In the genomic region with DNA sequence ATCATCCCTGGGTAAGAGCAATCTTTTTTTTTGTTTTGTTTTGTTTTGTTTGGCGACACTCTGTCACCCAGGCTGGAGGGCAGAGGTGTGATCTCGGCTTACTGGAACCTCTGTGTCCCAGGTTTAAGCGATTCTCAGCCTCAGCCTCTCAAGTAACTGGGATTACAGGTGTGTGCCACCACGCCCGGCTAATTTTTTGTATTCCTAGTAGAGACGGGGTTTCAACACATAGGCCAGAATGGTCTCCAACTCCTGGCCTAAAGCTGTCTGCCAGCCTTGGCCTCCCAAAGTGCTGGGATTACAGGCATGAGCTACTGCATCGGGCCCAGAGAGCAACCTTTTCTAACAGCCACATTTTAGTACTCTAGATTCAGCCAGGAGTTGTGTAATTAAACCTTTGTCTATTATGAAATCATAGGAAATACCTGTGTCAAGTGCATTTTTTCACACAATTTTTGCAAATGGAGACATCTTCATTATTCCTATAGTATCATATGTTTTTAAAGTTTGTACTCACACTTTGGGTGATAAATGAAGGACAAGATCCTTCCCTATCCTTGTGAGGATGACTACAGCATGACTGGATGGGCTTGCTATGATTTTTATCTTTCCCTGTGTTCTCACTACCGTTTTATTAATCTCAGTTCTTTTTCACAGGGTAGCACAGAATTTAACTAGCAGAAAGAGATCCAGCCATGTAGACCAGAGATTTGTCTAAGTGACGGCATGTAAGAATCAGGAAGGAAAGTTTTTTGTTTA, we compare ENCODE assay signal across 10 cellular contexts.
A peak's percentile ranks its signal among the peaks of the same experiment; 100 is the strongest.
DNase-seq lines count a peak whose midpoint lies in the region; ATAC-seq and TF ChIP-seq lines count a peak whose summit lies in the region.
"Had no signal": no experiment of that assay in that cellular context is flagged by ENCODE, and none has a peak within 500 bp of the region (broad histone marks: within the 10 kb centered on the region; RNA-seq: fewer than 3 reads in every experiment).

No MANE protein-coding gene starts in this region.

- H3K36me3 ChIP-seq in HUES6 (ENCODE audit: control insufficient read depth, insufficient read depth, low read length) (peaks cover 6% of the 10 kb centered on the region; the same call in 1 of the 2 replicates), adipocyte (ENCODE audit: control insufficient read depth, insufficient read depth, low read length, severe bottlenecking) (peaks cover 6% of the 10 kb centered on the region), liver (ENCODE audit: control insufficient read depth in 4 of 4, insufficient read depth in 3 of 4, low read depth in 1 of 4, low read length in 3 of 4) (peaks cover 0 to 3% (median 0%) of the 10 kb centered on the region in 4 donors)

- DNase-seq in AG04450 (ENCODE audit: low read depth, low spot score) (no peak), adipocyte (ENCODE audit: low read depth) (no peak), anterior cingulate cortex (lab: John Stamatoyannopoulos, UW) (no peak), NCI-H1092 (lab: John Stamatoyannopoulos, UW) (no peak)
- DNase-seq in central memory CD4-positive, alpha-beta T cell = no peak
- DNase-seq: hippocampal formation, T-helper 9 cell had no signal

- no peak for ATAC-seq in GM21723 (IDR thresholded peaks at IDR 0.05; ENCODE audit: unreplicated experiment)

- CTCF ChIA-PET in AG04450 (lab: Charles Lee) = interaction anchor here (1.0 kb wide), 1 partner anchor 1803 kb away, joined by 3 read pairs; no protein-coding TSS in a partner anchor

- POLR2A ChIA-PET in AG04450 (lab: Yijun Ruan, JAX) = interaction anchor here (0.6 to 3.6 kb wide), 9 partner anchors 9 to 64 kb away, joined by 3 to 22 read pairs (median 5); a partner anchor contains a TSS

- H3K27ac ChIP-seq in AG04450 (ENCODE audit: low read depth, low read length) (no peak overlapping the region), HUES6 (ENCODE audit: low read depth, low read length) (peak overlapping the region; percentile 78; the same call in 1 of the 2 replicates), liver (ENCODE audit: low read depth in 1 of 2, low read length in 2 of 2) (peak overlapping the region; percentile 77 to 95)

- no peaks in the 10 kb centered on the region for H3K9me3 ChIP-seq in AG04450 (ENCODE audit: control insufficient read depth, insufficient read depth, low read length)
- H3K9me3 ChIP-seq in HUES6 (ENCODE audit: control insufficient read depth, insufficient read depth, low read depth, low read length) = peaks cover 10% of the 10 kb centered on the region
- no peaks in the 10 kb centered on the region for H3K9me3 ChIP-seq in adipocyte (ENCODE audit: control insufficient read depth, low read length)
- no peaks in the 10 kb centered on the region for H3K9me3 ChIP-seq in liver (ENCODE audit: control insufficient read depth in 4 of 4, low read length in 3 of 4)

- H3K9ac ChIP-seq in HUES6 (ENCODE audit: low read length) = peak overlapping the region; percentile 93
- no peak overlapping the region for H3K9ac ChIP-seq in adipocyte (ENCODE audit: low read length)
- H3K9ac ChIP-seq in liver (ENCODE audit: low read depth in 1 of 2, low read length in 2 of 2) = peak overlapping the region; percentile 60 to 95

- H3K4me3 ChIP-seq in AG04450 (ENCODE audit: low read depth, low read length) (peak overlapping the region; percentile 60), HUES6 (ENCODE audit: low read depth, low read length) (peak overlapping the region; percentile 73), adipocyte (ENCODE audit: low read length) (peak overlapping the region; percentile 86), liver (ENCODE audit: low read depth in 1 of 3, low read length in 3 of 3) (peak overlapping the region in 2 of 3 donors; percentile 62 to 98)

- H3K27me3 ChIP-seq in AG04450 (ENCODE audit: control insufficient read depth, insufficient read depth, low read length) = no peaks in the 10 kb centered on the region
- no peaks in the 10 kb centered on the region for H3K27me3 ChIP-seq in HUES6 (ENCODE audit: control insufficient read depth, insufficient read depth, low read length)
- H3K27me3 ChIP-seq in adipocyte (replicated peaks; ENCODE audit: control insufficient read depth, insufficient read depth, low read length) = no peaks in the 10 kb centered on the region
- H3K27me3 ChIP-seq in liver (ENCODE audit: control insufficient read depth in 4 of 4, insufficient read depth in 4 of 4, low read length in 3 of 4) = no peaks in the 10 kb centered on the region

- 50% methylated on average over 9 of the region's 9 CpGs for WGBS in liver

- peaks cover 4% of the 10 kb centered on the region for H3K4me1 ChIP-seq in HUES6 (ENCODE audit: control insufficient read depth, insufficient read depth, low read length)
- H3K4me1 ChIP-seq in adipocyte (ENCODE audit: control insufficient read depth, insufficient read depth, low read length) = peaks cover 12% of the 10 kb centered on the region
- H3K4me1 ChIP-seq in liver (ENCODE audit: control insufficient read depth in 4 of 4, insufficient read depth in 4 of 4, low read length in 3 of 4) = peaks cover 8 to 32% (median 14%) of the 10 kb centered on the region in 4 donors

- TF ChIP-seq RAD21 in liver (IDR thresholded peaks at IDR 0.05) = peak in 1 of 2 donors; percentile 22

- TF ChIP-seq CTCF in AG04450 (IDR thresholded peaks at IDR 0.05; ENCODE audit: low read depth, low read length) (no peak), liver (IDR thresholded peaks at IDR 0.05; ENCODE audit: low read depth, low read length, missing input control) (no peak)

TF ChIP-seq in liver, 16 proteins besides CTCF, POLR2A, EP300 and RAD21:
- TF ChIP-seq, protein P1, sequence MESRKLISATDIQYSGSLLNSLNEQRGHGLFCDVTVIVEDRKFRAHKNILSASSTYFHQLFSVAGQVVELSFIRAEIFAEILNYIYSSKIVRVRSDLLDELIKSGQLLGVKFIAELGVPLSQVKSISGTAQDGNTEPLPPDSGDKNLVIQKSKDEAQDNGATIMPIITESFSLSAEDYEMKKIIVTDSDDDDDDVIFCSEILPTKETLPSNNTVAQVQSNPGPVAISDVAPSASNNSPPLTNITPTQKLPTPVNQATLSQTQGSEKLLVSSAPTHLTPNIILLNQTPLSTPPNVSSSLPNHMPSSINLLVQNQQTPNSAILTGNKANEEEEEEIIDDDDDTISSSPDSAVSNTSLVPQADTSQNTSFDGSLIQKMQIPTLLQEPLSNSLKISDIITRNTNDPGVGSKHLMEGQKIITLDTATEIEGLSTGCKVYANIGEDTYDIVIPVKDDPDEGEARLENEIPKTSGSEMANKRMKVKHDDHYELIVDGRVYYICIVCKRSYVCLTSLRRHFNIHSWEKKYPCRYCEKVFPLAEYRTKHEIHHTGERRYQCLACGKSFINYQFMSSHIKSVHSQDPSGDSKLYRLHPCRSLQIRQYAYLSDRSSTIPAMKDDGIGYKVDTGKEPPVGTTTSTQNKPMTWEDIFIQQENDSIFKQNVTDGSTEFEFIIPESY (IDR thresholded peaks at IDR 0.05) = peak; percentile 51
- TF ChIP-seq, protein P2, sequence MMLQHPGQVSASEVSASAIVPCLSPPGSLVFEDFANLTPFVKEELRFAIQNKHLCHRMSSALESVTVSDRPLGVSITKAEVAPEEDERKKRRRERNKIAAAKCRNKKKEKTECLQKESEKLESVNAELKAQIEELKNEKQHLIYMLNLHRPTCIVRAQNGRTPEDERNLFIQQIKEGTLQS (IDR thresholded peaks at IDR 0.05) = no peak
- TF ChIP-seq, protein P3, sequence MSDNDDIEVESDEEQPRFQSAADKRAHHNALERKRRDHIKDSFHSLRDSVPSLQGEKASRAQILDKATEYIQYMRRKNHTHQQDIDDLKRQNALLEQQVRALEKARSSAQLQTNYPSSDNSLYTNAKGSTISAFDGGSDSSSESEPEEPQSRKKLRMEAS (IDR thresholded peaks at IDR 0.05) = peak; percentile 31
- no peak for TF ChIP-seq HNF4G (IDR thresholded peaks at IDR 0.05)
- no peak for TF ChIP-seq FOXA2 (IDR thresholded peaks at IDR 0.05)
- no peak for TF ChIP-seq NR2F2 (IDR thresholded peaks at IDR 0.05)
- TF ChIP-seq SP1 (IDR thresholded peaks at IDR 0.05) = no peak
- TF ChIP-seq JUND (IDR thresholded peaks at IDR 0.05) = no peak
- TF ChIP-seq EGR1 (IDR thresholded peaks at IDR 0.05; ENCODE audit: low read depth in 2 of 2) = no peak
- TF ChIP-seq GABPA (IDR thresholded peaks at IDR 0.05 in 1 of 2, conservative IDR thresholded peaks at IDR 0.05 in 1 of 2) = no peak
- TF ChIP-seq HNF4A (conservative IDR thresholded peaks at IDR 0.05) = peak; percentile 38 to 39
- TF ChIP-seq TAF1 (conservative IDR thresholded peaks at IDR 0.05) = peak; percentile 46
- TF ChIP-seq FOXA1 (IDR thresholded peaks at IDR 0.05) = no peak
- no peak for TF ChIP-seq RXRA (IDR thresholded peaks at IDR 0.05)
- TF ChIP-seq YY1 (IDR thresholded peaks at IDR 0.05) = peak; percentile 60
- TF ChIP-seq, protein P4, sequence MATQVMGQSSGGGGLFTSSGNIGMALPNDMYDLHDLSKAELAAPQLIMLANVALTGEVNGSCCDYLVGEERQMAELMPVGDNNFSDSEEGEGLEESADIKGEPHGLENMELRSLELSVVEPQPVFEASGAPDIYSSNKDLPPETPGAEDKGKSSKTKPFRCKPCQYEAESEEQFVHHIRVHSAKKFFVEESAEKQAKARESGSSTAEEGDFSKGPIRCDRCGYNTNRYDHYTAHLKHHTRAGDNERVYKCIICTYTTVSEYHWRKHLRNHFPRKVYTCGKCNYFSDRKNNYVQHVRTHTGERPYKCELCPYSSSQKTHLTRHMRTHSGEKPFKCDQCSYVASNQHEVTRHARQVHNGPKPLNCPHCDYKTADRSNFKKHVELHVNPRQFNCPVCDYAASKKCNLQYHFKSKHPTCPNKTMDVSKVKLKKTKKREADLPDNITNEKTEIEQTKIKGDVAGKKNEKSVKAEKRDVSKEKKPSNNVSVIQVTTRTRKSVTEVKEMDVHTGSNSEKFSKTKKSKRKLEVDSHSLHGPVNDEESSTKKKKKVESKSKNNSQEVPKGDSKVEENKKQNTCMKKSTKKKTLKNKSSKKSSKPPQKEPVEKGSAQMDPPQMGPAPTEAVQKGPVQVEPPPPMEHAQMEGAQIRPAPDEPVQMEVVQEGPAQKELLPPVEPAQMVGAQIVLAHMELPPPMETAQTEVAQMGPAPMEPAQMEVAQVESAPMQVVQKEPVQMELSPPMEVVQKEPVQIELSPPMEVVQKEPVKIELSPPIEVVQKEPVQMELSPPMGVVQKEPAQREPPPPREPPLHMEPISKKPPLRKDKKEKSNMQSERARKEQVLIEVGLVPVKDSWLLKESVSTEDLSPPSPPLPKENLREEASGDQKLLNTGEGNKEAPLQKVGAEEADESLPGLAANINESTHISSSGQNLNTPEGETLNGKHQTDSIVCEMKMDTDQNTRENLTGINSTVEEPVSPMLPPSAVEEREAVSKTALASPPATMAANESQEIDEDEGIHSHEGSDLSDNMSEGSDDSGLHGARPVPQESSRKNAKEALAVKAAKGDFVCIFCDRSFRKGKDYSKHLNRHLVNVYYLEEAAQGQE (IDR thresholded peaks at IDR 0.05) = no peak
